Comparison of ENCODE assay signal across 43 cellular contexts in genomic region chr10:116298586-116298985, GRCh38. TPM values are rescaled to one million over a fixed set of nuclear protein-coding genes. Genes with fewer than 3 reads are reported as not detected.
"Had no signal": no experiment of that assay in that cellular context is flagged by ENCODE, and none has a peak within 500 bp of the region (broad histone marks: within the 10 kb centered on the region; RNA-seq: fewer than 3 reads in every experiment).

No MANE protein-coding gene starts in this region.

- H3K27ac ChIP-seq: adrenal gland, ascending aorta, body of pancreas, brain microvascular endothelial cell, breast epithelium, cardiac muscle cell had no signal

- H3K4me3 Mint-ChIP-seq: activated naive CD4-positive, alpha-beta T cell treated with anti-CD3 and anti-CD28 coated beads for 36 hours; activated naive CD4-positive, alpha-beta T cell treated with anti-CD3 and anti-CD28 coated beads, Interleukin-2, amount 10 ng/mL, durations not matched to agents 7 days and 5 days; activated naive CD4-positive, alpha-beta T cell treated with anti-CD3 and anti-CD28 coated beads, Interleukin-2, amount 50 U/mL, for 24 hours; activated naive CD8-positive, alpha-beta T cell; activated naive CD8-positive, alpha-beta T cell treated with anti-CD3 and anti-CD28 coated beads for 36 hours; activated naive CD8-positive, alpha-beta T cell treated with anti-CD3 and anti-CD28 coated beads, Interleukin-2, amount 10 ng/mL, durations not matched to agents 7 days and 5 days; activated naive CD8-positive, alpha-beta T cell treated with anti-CD3 and anti-CD28 coated beads, Interleukin-2, amount 50 U/mL, for 24 hours; activated T-cell treated with anti-CD3 and anti-CD28 coated beads, Interleukin-2, amount 50 U/mL, for 24 hours; activated T-cell treated with anti-CD3 and anti-CD28 coated beads, Interleukin-2, amount 50 U/mL, for 4 hours; activated T-cell treated with anti-CD3 and anti-CD28 coated beads, Interleukin-2, amount 50 U/mL, for 72 hours; activated T-helper 1 cell treated with anti-CD3 and anti-CD28 coated beads, Interleukin-12 subunit alpha, Interleukin-12 subunit beta, Interleukin-2, Interleukin-4 antibody, amounts not matched to agents 30 ng/mL and 10 ng/mL and 1 ng/mL, durations not matched to agents 14 hours and 24 hours and 36 hours; activated T-helper 17 cell treated with anti-CD3 and anti-CD28 coated beads, Interleukin-2, amount 50 U/mL, for 72 hours; brain; central memory CD8-positive, alpha-beta T cell had no signal

- H3K27me3 Mint-ChIP-seq: activated naive CD4-positive, alpha-beta T cell treated with anti-CD3 and anti-CD28 coated beads, Interleukin-2, amount 10 ng/mL, durations not matched to agents 7 days and 5 days; activated naive CD8-positive, alpha-beta T cell treated with anti-CD3 and anti-CD28 coated beads, Interleukin-2, amount 50 U/mL, for 24 hours; activated T-cell treated with anti-CD3 and anti-CD28 coated beads, Interleukin-2, amount 50 U/mL, for 24 hours; central memory CD8-positive, alpha-beta T cell had no signal

- H3K27me3 ChIP-seq: adrenal gland, ascending aorta, body of pancreas, brain microvascular endothelial cell, cardiac muscle cell had no signal

- H3K36me3 Mint-ChIP-seq: activated naive CD4-positive, alpha-beta T cell treated with anti-CD3 and anti-CD28 coated beads, Interleukin-2, amount 10 ng/mL, durations not matched to agents 7 days and 5 days; activated naive CD4-positive, alpha-beta T cell treated with anti-CD3 and anti-CD28 coated beads, Interleukin-2, amount 50 U/mL, for 24 hours; activated naive CD4-positive, alpha-beta T cell treated with anti-CD3 and anti-CD28 coated beads, Interleukin-2, amount 50 U/mL, for 72 hours; activated naive CD8-positive, alpha-beta T cell; activated naive CD8-positive, alpha-beta T cell treated with anti-CD3 and anti-CD28 coated beads for 36 hours; activated naive CD8-positive, alpha-beta T cell treated with anti-CD3 and anti-CD28 coated beads, Interleukin-2, amount 10 ng/mL, durations not matched to agents 7 days and 5 days; brain had no signal

- H3K4me3 ChIP-seq: adrenal gland, ascending aorta, body of pancreas, breast epithelium, cardiac muscle cell had no signal

- H3K36me3 ChIP-seq: adrenal gland, ascending aorta, brain microvascular endothelial cell, breast epithelium, cardiac muscle cell had no signal

- FAIRE-seq: astrocyte, bronchial epithelial cell had no signal

- DNase-seq: activated effector memory CD4-positive, alpha-beta T cell treated with anti-CD3 and anti-CD28 coated beads, Interleukin-2, amount 50 U/mL, for 16 hours; activated effector memory CD4-positive, alpha-beta T cell treated with Interleukin-2 at 50 U/mL for 16 hours; activated gamma-delta T cell; activated gamma-delta T cell treated with Interleukin-2 at 50 U/mL for 16 hours; activated naive CD4-positive, alpha-beta T cell; activated naive CD4-positive, alpha-beta T cell treated with anti-CD3 and anti-CD28 coated beads for 36 hours; activated naive CD4-positive, alpha-beta T cell treated with anti-CD3 and anti-CD28 coated beads, Interleukin-2, amount 10 ng/mL, durations not matched to agents 7 days and 5 days; activated naive CD4-positive, alpha-beta T cell treated with anti-CD3 and anti-CD28 coated beads, Interleukin-2, amount 50 U/mL, for 16 hours; activated naive CD4-positive, alpha-beta T cell treated with Interleukin-2 at 50 U/mL for 16 hours; activated naive CD8-positive, alpha-beta T cell treated with anti-CD3 and anti-CD28 coated beads for 36 hours; activated naive CD8-positive, alpha-beta T cell treated with anti-CD3 and anti-CD28 coated beads, Interleukin-2, amount 10 ng/mL, durations not matched to agents 7 days and 5 days; activated naive CD8-positive, alpha-beta T cell treated with anti-CD3 and anti-CD28 coated beads, Interleukin-2, amount 50 U/mL, for 24 hours; activated T-cell treated with anti-CD3 and anti-CD28 coated beads, Interleukin-2, amount 50 U/mL, for 1 hour; activated T-cell treated with anti-CD3 and anti-CD28 coated beads, Interleukin-2, amount 50 U/mL, for 24 hours; activated T-cell treated with anti-CD3 and anti-CD28 coated beads, Interleukin-2, amount 50 U/mL, for 4 hours; activated T-cell treated with anti-CD3 and anti-CD28 coated beads, Interleukin-2, amount 50 U/mL, for 48 hours; activated T-cell treated with anti-CD3 and anti-CD28 coated beads, Interleukin-2, amount 50 U/mL, for 72 hours; adrenal gland; amniotic stem cell; amygdala; anterior cingulate cortex; aorta; body of pancreas; brain microvascular endothelial cell; central memory CD4-positive, alpha-beta T cell; cerebellar nuclear complex had no signal

- H3K27ac Mint-ChIP-seq: activated naive CD4-positive, alpha-beta T cell treated with anti-CD3 and anti-CD28 coated beads for 36 hours; activated naive CD4-positive, alpha-beta T cell treated with anti-CD3 and anti-CD28 coated beads, Interleukin-2, amount 10 ng/mL, durations not matched to agents 7 days and 5 days; activated naive CD4-positive, alpha-beta T cell treated with anti-CD3 and anti-CD28 coated beads, Interleukin-2, amount 50 U/mL, for 24 hours; activated naive CD4-positive, alpha-beta T cell treated with anti-CD3 and anti-CD28 coated beads, Interleukin-2, amount 50 U/mL, for 72 hours; activated naive CD8-positive, alpha-beta T cell; activated naive CD8-positive, alpha-beta T cell treated with anti-CD3 and anti-CD28 coated beads for 36 hours; activated naive CD8-positive, alpha-beta T cell treated with anti-CD3 and anti-CD28 coated beads, Interleukin-2, amount 10 ng/mL, durations not matched to agents 7 days and 5 days; activated naive CD8-positive, alpha-beta T cell treated with anti-CD3 and anti-CD28 coated beads, Interleukin-2, amount 50 U/mL, for 24 hours; activated T-cell treated with anti-CD3 and anti-CD28 coated beads, Interleukin-2, amount 50 U/mL, for 24 hours; activated T-cell treated with anti-CD3 and anti-CD28 coated beads, Interleukin-2, amount 50 U/mL, for 72 hours; activated T-helper 1 cell treated with anti-CD3 and anti-CD28 coated beads, Interleukin-12 subunit alpha, Interleukin-12 subunit beta, Interleukin-2, Interleukin-4 antibody, amounts not matched to agents 30 ng/mL and 10 ng/mL and 1 ng/mL, durations not matched to agents 14 hours and 24 hours and 36 hours; activated T-helper 17 cell treated with anti-CD3 and anti-CD28 coated beads, Interleukin-2, amount 50 U/mL, for 72 hours; activated T-helper 2 cell treated with anti-CD3 and anti-CD28 coated beads, Interferon-gamma antibody, Interleukin-2, Interleukin-4, amounts not matched to agents 10 μg/mL and 5 μg/mL and 100 μg/mL, durations not matched to agents 14 hours and 24 hours and 36 hours; brain had no signal

- H3K4me1 Mint-ChIP-seq: activated naive CD4-positive, alpha-beta T cell treated with anti-CD3 and anti-CD28 coated beads, Interleukin-2, amount 10 ng/mL, durations not matched to agents 7 days and 5 days; activated naive CD4-positive, alpha-beta T cell treated with anti-CD3 and anti-CD28 coated beads, Interleukin-2, amount 50 U/mL, for 24 hours; activated naive CD8-positive, alpha-beta T cell treated with anti-CD3 and anti-CD28 coated beads for 36 hours; activated naive CD8-positive, alpha-beta T cell treated with anti-CD3 and anti-CD28 coated beads, Interleukin-2, amount 10 ng/mL, durations not matched to agents 7 days and 5 days; activated naive CD8-positive, alpha-beta T cell treated with anti-CD3 and anti-CD28 coated beads, Interleukin-2, amount 50 U/mL, for 24 hours; brain; central memory CD8-positive, alpha-beta T cell had no signal

- H3K9me3 Mint-ChIP-seq: activated naive CD4-positive, alpha-beta T cell treated with anti-CD3 and anti-CD28 coated beads, Interleukin-2, amount 50 U/mL, for 24 hours; activated naive CD8-positive, alpha-beta T cell treated with anti-CD3 and anti-CD28 coated beads for 36 hours; activated naive CD8-positive, alpha-beta T cell treated with anti-CD3 and anti-CD28 coated beads, Interleukin-2, amount 50 U/mL, for 24 hours; activated T-helper 1 cell treated with anti-CD3 and anti-CD28 coated beads, Interleukin-12 subunit alpha, Interleukin-12 subunit beta, Interleukin-2, Interleukin-4 antibody, amounts not matched to agents 30 ng/mL and 10 ng/mL and 1 ng/mL, durations not matched to agents 14 hours and 24 hours and 36 hours; activated T-helper 17 cell treated with anti-CD3 and anti-CD28 coated beads, Interleukin-2, amount 50 U/mL, for 72 hours; brain had no signal

- ATAC-seq: activated naive CD4-positive, alpha-beta T cell treated with anti-CD3 and anti-CD28 coated beads, Interleukin-2, amount 50 U/mL, for 72 hours; activated naive CD8-positive, alpha-beta T cell treated with anti-CD3 and anti-CD28 coated beads, Interleukin-2, amount 50 U/mL, for 24 hours; activated T-cell treated with anti-CD3 and anti-CD28 coated beads, Interleukin-2, amount 50 U/mL, for 4 hours; activated T-cell treated with anti-CD3 and anti-CD28 coated beads, Interleukin-2, amount 50 U/mL, for 72 hours; activated T-helper 17 cell treated with anti-CD3 and anti-CD28 coated beads, Interleukin-2, amount 50 U/mL, for 72 hours; body of pancreas had no signal

- H3K4me1 ChIP-seq: adrenal gland, ascending aorta, body of pancreas, breast epithelium had no signal

RNA-seq across cellular contexts. Expression of gene GFRA1, which starts 25.6 kb away (rescaled TPM):
- total RNA-seq: activated naive CD4-positive, alpha-beta T cell treated with anti-CD3 and anti-CD28 coated beads for 36 hours; activated naive CD8-positive, alpha-beta T cell treated with anti-CD3 and anti-CD28 coated beads for 36 hours; activated naive CD8-positive, alpha-beta T cell treated with anti-CD3 and anti-CD28 coated beads, Interleukin-2, amount 10 ng/mL, durations not matched to agents 7 days and 5 days; activated T-cell treated with anti-CD3 and anti-CD28 coated beads, Interleukin-2, amount 50 U/mL, for 72 hours; activated T-helper 1 cell treated with anti-CD3 and anti-CD28 coated beads, Interleukin-12 subunit alpha, Interleukin-12 subunit beta, Interleukin-2, Interleukin-4 antibody, amounts not matched to agents 30 ng/mL and 10 ng/mL and 1 ng/mL, durations not matched to agents 14 hours and 24 hours and 36 hours; activated T-helper 17 cell treated with anti-CD3 and anti-CD28 coated beads, Interleukin-2, amount 50 U/mL, for 72 hours; activated T-helper 2 cell treated with anti-CD3 and anti-CD28 coated beads, Interferon-gamma antibody, Interleukin-2, Interleukin-4, amounts not matched to agents 10 μg/mL and 5 μg/mL and 100 μg/mL, durations not matched to agents 14 hours and 24 hours and 36 hours had no signal

RNA-seq across cellular contexts. Expression of gene CCDC172, which starts 25.7 kb away (rescaled TPM):
- total RNA-seq: activated naive CD4-positive, alpha-beta T cell treated with anti-CD3 and anti-CD28 coated beads for 36 hours; activated naive CD4-positive, alpha-beta T cell treated with anti-CD3 and anti-CD28 coated beads, Interleukin-2, amount 50 U/mL, for 72 hours; activated naive CD8-positive, alpha-beta T cell treated with anti-CD3 and anti-CD28 coated beads for 36 hours; activated naive CD8-positive, alpha-beta T cell treated with anti-CD3 and anti-CD28 coated beads, Interleukin-2, amount 10 ng/mL, durations not matched to agents 7 days and 5 days; activated T-cell treated with anti-CD3 and anti-CD28 coated beads, Interleukin-2, amount 50 U/mL, for 4 hours; activated T-cell treated with anti-CD3 and anti-CD28 coated beads, Interleukin-2, amount 50 U/mL, for 72 hours; activated T-helper 1 cell treated with anti-CD3 and anti-CD28 coated beads, Interleukin-12 subunit alpha, Interleukin-12 subunit beta, Interleukin-2, Interleukin-4 antibody, amounts not matched to agents 30 ng/mL and 10 ng/mL and 1 ng/mL, durations not matched to agents 14 hours and 24 hours and 36 hours; activated T-helper 17 cell treated with anti-CD3 and anti-CD28 coated beads, Interleukin-2, amount 50 U/mL, for 72 hours; activated T-helper 2 cell treated with anti-CD3 and anti-CD28 coated beads, Interferon-gamma antibody, Interleukin-2, Interleukin-4, amounts not matched to agents 10 μg/mL and 5 μg/mL and 100 μg/mL, durations not matched to agents 14 hours and 24 hours and 36 hours; adrenal gland; aorta; ascending aorta; astrocyte; body of pancreas; breast epithelium; bronchial epithelial cell; cardiac muscle cell; cardiac septum; cerebellum; chondrocyte had no signal
- polyA plus RNA-seq: adipose tissue, aorta, cardiac muscle cell had no signal
